In genomic region chr3:124260206-124260915, GRCh38 we compare ENCODE assay signal across 9 cellular contexts.
A peak's percentile ranks its signal among the peaks of the same experiment; 100 is the strongest.
DNase-seq lines count a peak whose midpoint lies in the region; ATAC-seq and TF ChIP-seq lines count a peak whose summit lies in the region.
"Had no signal": no experiment of that assay in that cellular context is flagged by ENCODE, and none has a peak within 500 bp of the region (broad histone marks: within the 10 kb centered on the region; RNA-seq: fewer than 3 reads in every experiment).

No MANE protein-coding gene starts in this region.

- TF ChIP-seq CTCF in astrocyte of the spinal cord (IDR thresholded peaks at IDR 0.05; ENCODE audit: low read depth, low read length) = no peak

- no peak for ATAC-seq in HG02938 (IDR thresholded peaks at IDR 0.05; ENCODE audit: unreplicated experiment)

- in situ Hi-C loops in astrocyte of the spinal cord (cut with HindIII; ENCODE audit: low sequenced_read_pairs) = no loop called here

- no peak overlapping the region for H3K4me3 ChIP-seq in astrocyte of the spinal cord (ENCODE audit: low read depth, low read length)
- H3K4me3 ChIP-seq: Peyer's patch had no signal

- DNase-seq in DMS 273 (lab: John Stamatoyannopoulos, UW; ENCODE audit: unreplicated experiment) = peak; percentile 21
- DNase-seq in DMS 273 treated with DMSO at 0.1 percent for 48 hours (lab: John Stamatoyannopoulos, UW) = no peak
- DNase-seq in astrocyte of the spinal cord (ENCODE audit: low read depth, low spot score) = peak; percentile 78
- DNase-seq in iPS-NIHi7 (ENCODE audit: extremely low spot score) = peak; percentile 31
- DNase-seq in stromal cell of bone marrow (ENCODE audit: low read depth) = peak; percentile 82
- DNase-seq in NCI-H1930 (lab: John Stamatoyannopoulos, UW) = no peak
- DNase-seq in retina = no peak

Comparison
In these comparisons a context has a peak if more than half of its experiments do, and no peak if none do; other contexts are left out.
1. DNase-seq: peak in DMS 273 (single experiment), astrocyte of the spinal cord (single experiment), iPS-NIHi7 (single experiment) and stromal cell of bone marrow (single experiment); none in DMS 273 treated with DMSO at 0.1 percent for 48 hours (single experiment), NCI-H1930 (0 of 2) and retina (single experiment).